In the genomic region with DNA sequence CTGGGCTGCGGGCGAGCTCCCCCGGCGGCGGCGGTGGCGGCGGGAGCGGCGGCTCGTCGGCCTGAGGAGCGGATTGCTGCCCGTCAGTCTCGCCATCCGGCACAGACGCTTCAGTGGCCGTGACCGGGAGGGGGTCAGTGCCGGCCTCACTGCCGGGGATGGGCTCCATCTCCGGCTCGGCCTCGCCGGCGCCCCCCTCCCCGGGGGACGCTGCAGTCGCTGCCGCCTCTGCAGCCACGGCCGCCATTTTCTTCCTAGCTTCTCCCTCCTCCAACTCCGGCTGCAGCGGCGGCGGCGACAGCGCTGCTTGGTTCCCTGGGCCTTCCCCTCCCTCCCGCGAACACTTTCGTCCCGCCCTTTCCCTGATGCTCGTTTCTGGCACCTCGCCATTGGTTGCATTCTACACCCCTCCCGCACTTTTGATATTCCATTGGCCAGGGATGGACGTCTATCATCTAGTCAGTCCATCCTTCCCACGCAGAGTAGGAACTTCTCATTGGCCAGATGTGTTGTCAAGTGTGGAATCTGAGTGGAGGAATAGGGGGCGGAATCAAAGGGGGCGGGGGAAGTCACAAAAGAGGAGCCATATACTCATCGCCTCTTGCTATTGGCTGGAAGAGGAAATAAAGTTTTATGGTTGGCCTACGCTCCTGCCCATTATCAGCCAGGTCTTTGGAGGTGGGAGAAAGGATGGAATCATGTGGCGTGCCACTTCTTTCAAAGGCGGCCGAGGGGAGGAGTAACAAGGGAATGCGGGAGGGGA, we compare ENCODE assay signal across 8 cellular contexts. TPM values are rescaled to one million over a fixed set of nuclear protein-coding genes. Genes with fewer than 3 reads are reported as not detected.
DNase-seq lines count a peak whose midpoint lies in the region; ATAC-seq, FAIRE-seq and TF ChIP-seq lines count a peak whose summit lies in the region.

A gene with protein sequence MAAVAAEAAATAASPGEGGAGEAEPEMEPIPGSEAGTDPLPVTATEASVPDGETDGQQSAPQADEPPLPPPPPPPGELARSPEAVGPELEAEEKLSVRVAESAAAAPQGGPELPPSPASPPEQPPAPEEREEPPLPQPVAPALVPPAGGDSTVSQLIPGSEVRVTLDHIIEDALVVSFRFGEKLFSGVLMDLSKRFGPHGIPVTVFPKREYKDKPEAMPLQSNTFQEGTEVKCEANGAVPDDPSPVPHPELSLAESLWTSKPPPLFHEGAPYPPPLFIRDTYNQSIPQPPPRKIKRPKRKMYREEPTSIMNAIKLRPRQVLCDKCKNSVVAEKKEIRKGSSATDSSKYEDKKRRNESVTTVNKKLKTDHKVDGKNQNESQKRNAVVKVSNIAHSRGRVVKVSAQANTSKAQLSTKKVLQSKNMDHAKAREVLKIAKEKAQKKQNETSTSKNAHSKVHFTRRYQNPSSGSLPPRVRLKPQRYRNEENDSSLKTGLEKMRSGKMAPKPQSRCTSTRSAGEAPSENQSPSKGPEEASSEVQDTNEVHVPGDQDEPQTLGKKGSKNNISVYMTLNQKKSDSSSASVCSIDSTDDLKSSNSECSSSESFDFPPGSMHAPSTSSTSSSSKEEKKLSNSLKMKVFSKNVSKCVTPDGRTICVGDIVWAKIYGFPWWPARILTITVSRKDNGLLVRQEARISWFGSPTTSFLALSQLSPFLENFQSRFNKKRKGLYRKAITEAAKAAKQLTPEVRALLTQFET (minus strand): TSS at position 309 of the 763 bp plus-strand sequence. CDS start 62 bp downstream, at position 247.

- H3K9me3 ChIP-seq in iPS-20b (ENCODE audit: insufficient read depth, low read depth, low read length): no peaks in the 10 kb centered on the region

- H3K4me3 ChIP-seq in WI38 (ENCODE audit: low read depth, low read length) (peak within 1 kb of the TSS; percentile 90), bronchial epithelial cell (ENCODE audit: low read depth, low read length) (peak within 1 kb of the TSS; percentile 90), iPS-20b (ENCODE audit: low read length) (peak within 1 kb of the TSS; percentile 77), skin epidermis (peak within 1 kb of the TSS; percentile 56 to 100 (median 92))

- ATAC-seq in GM18907 (IDR thresholded peaks at IDR 0.05; ENCODE audit: unreplicated experiment) (peak; percentile 94), HG03159 (IDR thresholded peaks at IDR 0.05; ENCODE audit: unreplicated experiment) (peak; percentile 95)

- no peaks in the 10 kb centered on the region for H3K27me3 ChIP-seq in bronchial epithelial cell (ENCODE audit: control insufficient read depth, insufficient read depth, low read length)
- H3K27me3 ChIP-seq in iPS-20b (ENCODE audit: insufficient read depth, low read length): no peaks in the 10 kb centered on the region

- H3K36me3 ChIP-seq in bronchial epithelial cell (ENCODE audit: control insufficient read depth, insufficient read depth, low read length): peaks cover 2% of the 10 kb centered on the region
- peaks cover 29% of the 10 kb centered on the region for H3K36me3 ChIP-seq in iPS-20b (ENCODE audit: insufficient read depth, low read depth, low read length)

- H3K27ac ChIP-seq in iPS-20b (ENCODE audit: low read length) (no peak within 1 kb of the TSS), skin epidermis (peak within 1 kb of the TSS; percentile 87 to 100 (median 97))

- peak within 1 kb of the TSS; percentile 89 for H3K9ac ChIP-seq in iPS-20b (ENCODE audit: low read depth, low read length)

- TF ChIP-seq CTCF in WI38 (IDR thresholded peaks at IDR 0.05; ENCODE audit: low read depth, low read length) (no peak), bronchial epithelial cell (IDR thresholded peaks at IDR 0.05; ENCODE audit: insufficient read depth, low read length, severe bottlenecking) (no peak)

- peak; percentile 99 for FAIRE-seq in bronchial epithelial cell (lab: Jason Lieb, UNC)

- H3K4me1 ChIP-seq in iPS-20b (ENCODE audit: insufficient read depth, low read length): peaks cover 9% of the 10 kb centered on the region; the same call in 1 of the 2 replicates

- DNase-seq in AG08395 (ENCODE audit: low spot score) (peak; percentile 99), NCI-H2227 treated with DMSO at 0.1 percent for 48 hours (lab: John Stamatoyannopoulos, UW) (peak; percentile 98), bronchial epithelial cell (ENCODE audit: low read depth) (peak; percentile 100)

RNA-seq across cellular contexts. Expression of the gene that starts here (rescaled TPM):
- 10.8 and 13.1 TPM in 2 replicates for total RNA-seq in bronchial epithelial cell
